ENCODE assay signal across 10 cellular contexts in genomic region chr1:87644500-87645245, GRCh38.
DNase-seq lines count a peak whose midpoint lies in the region; ATAC-seq and TF ChIP-seq lines count a peak whose summit lies in the region.
"Had no signal": no experiment of that assay in that cellular context is flagged by ENCODE, and none has a peak within 500 bp of the region (broad histone marks: within the 10 kb centered on the region; RNA-seq: fewer than 3 reads in every experiment).

No MANE protein-coding gene starts in this region.

- H3K4me3 ChIP-seq in OCI-LY1 (ENCODE audit: low read depth, low read length, poor library complexity, severe bottlenecking) (no peak overlapping the region), fibroblast of mammary gland (ENCODE audit: control insufficient read depth, low read depth, low read length) (no peak overlapping the region), skeletal muscle cell (ENCODE audit: low read depth, low read length) (no peak overlapping the region), esophagus muscularis mucosa (no peak overlapping the region)
- H3K4me3 ChIP-seq: A549 had no signal

- H3K4me2 ChIP-seq in OCI-LY1 (ENCODE audit: low read length), result no peak overlapping the region
- H3K4me2 ChIP-seq: A549 had no signal

- ATAC-seq in HG02642 (IDR thresholded peaks at IDR 0.05; ENCODE audit: poor library complexity, unreplicated experiment), result no peak
- ATAC-seq: A549 had no signal

- DNase-seq in NCI-H187 treated with DMSO at 0.1 percent for 48 hours (lab: John Stamatoyannopoulos, UW) (peak; percentile 5), NCI-H187 (lab: John Stamatoyannopoulos, UW) (no peak), fibroblast of mammary gland (ENCODE audit: low read depth) (peak; percentile 66), skeletal muscle cell (ENCODE audit: low read depth) (peak; percentile 29), epidermal melanocyte (ENCODE audit: insufficient read length, low spot score) (no peak), esophagus muscularis mucosa (ENCODE audit: extremely low spot score) (no peak)
- DNase-seq: activated naive CD4-positive, alpha-beta T cell treated with anti-CD3 and anti-CD28 coated beads, Interleukin-2, amount 10 ng/mL, durations not matched to agents 7 days and 5 days had no signal

- H3K4me1 ChIP-seq in OCI-LY1 (ENCODE audit: insufficient read depth, low read length, severe bottlenecking), result peaks cover 6% of the 10 kb centered on the region
- peaks cover 0 to 16% (median 11%) of the 10 kb centered on the region in 4 donors for H3K4me1 ChIP-seq in esophagus muscularis mucosa
- H3K4me1 ChIP-seq: A549 had no signal

- H4K20me1 ChIP-seq in OCI-LY1 (ENCODE audit: insufficient read depth, low read length), result no peaks in the 10 kb centered on the region

- 69% methylated on average over 8 of the region's 8 CpGs for WGBS in esophagus muscularis mucosa

- H3K27me3 ChIP-seq in OCI-LY1 (ENCODE audit: insufficient read depth, low read length) (no peaks in the 10 kb centered on the region), esophagus muscularis mucosa (no peaks in the 10 kb centered on the region)

- no peaks in the 10 kb centered on the region for H3F3A ChIP-seq in OCI-LY1 (ENCODE audit: insufficient read depth, low read length)

- TF ChIP-seq EP300 in esophagus muscularis mucosa (IDR thresholded peaks at IDR 0.05), result no peak

- H2AFZ ChIP-seq in OCI-LY1 (ENCODE audit: low read length), result peak overlapping the region; percentile 34; the same call in 1 of the 2 replicates

- intact Hi-C loops in esophagus muscularis mucosa (cut with DNase I), result no loop called here

- H3K9me3 ChIP-seq in OCI-LY1 (ENCODE audit: low read length), result no peaks in the 10 kb centered on the region
- no peaks in the 10 kb centered on the region for H3K9me3 ChIP-seq in esophagus muscularis mucosa
- H3K9me3 ChIP-seq: A549 had no signal

- H3K9me2 ChIP-seq in OCI-LY1 (ENCODE audit: low read depth, low read length), result no peaks in the 10 kb centered on the region

- no peak overlapping the region for H3K27ac ChIP-seq in OCI-LY1 (ENCODE audit: low read depth, low read length, poor library complexity, severe bottlenecking)
- H3K27ac ChIP-seq in esophagus muscularis mucosa (replicated peaks in 1 of 4), result peak overlapping the region in 2 of 4 donors; percentile 3 to 12
- H3K27ac ChIP-seq: A549 had no signal

- H3K79me2 ChIP-seq in OCI-LY1 (ENCODE audit: insufficient read depth, low read length), result no peaks in the 10 kb centered on the region

- H3K36me3 ChIP-seq in OCI-LY1 (ENCODE audit: insufficient read depth, low read length), result no peaks in the 10 kb centered on the region
- H3K36me3 ChIP-seq in esophagus muscularis mucosa, result no peaks in the 10 kb centered on the region

- TF ChIP-seq CTCF in OCI-LY1 (IDR thresholded peaks at IDR 0.05; ENCODE audit: low read length), result no peak
- no peak for TF ChIP-seq CTCF in fibroblast of mammary gland (conservative IDR thresholded peaks at IDR 0.05; ENCODE audit: control insufficient read depth, insufficient read depth, low read depth, low read length)
- TF ChIP-seq CTCF in esophagus muscularis mucosa (IDR thresholded peaks at IDR 0.05), result no peak

- H3K9ac ChIP-seq in OCI-LY1 (ENCODE audit: low read length), result no peak overlapping the region

- no peak for TF ChIP-seq POLR2A in esophagus muscularis mucosa (IDR thresholded peaks at IDR 0.05; ENCODE audit: low read depth)

Comparison
In these comparisons a context has a peak if more than half of its experiments do, and no peak if none do; other contexts are left out.
1. DNase-seq: peak in NCI-H187 treated with DMSO at 0.1 percent for 48 hours (single experiment), fibroblast of mammary gland (single experiment) and skeletal muscle cell (single experiment); none in NCI-H187 (0 of 2), epidermal melanocyte (single experiment) and esophagus muscularis mucosa (single experiment).